ENCODE assay signal across 21 cellular contexts in genomic region chrX:32395878-32396277, GRCh38.
"Had no signal": no experiment of that assay in that cellular context is flagged by ENCODE, and none has a peak within 500 bp of the region (broad histone marks: within the 10 kb centered on the region; RNA-seq: fewer than 3 reads in every experiment).

No MANE protein-coding gene starts in this region.

- DNase-seq: hippocampal formation; kidney glomerular epithelial cell; left cardiac atrium; lower lobe of right lung; mammary epithelial cell; mesenchymal stem cell; naive B cell; natural killer cell; nephron progenitor cell; occipital lobe; psoas muscle; right lobe of liver; stimulated activated CD4-positive, alpha-beta T cell treated with anti-CD3 and anti-CD28 coated beads, Interleukin-4, amount 100 ng/mL, for 24 hours; stimulated activated naive CD4-positive, alpha-beta T cell; tibial artery; trophoblast cell; upper lobe of right lung had no signal

- FAIRE-seq: keratinocyte, urothelium cell line had no signal

- ATAC-seq: left cardiac atrium; left lobe of liver; lower lobe of right lung; natural killer cell; right lobe of liver; stimulated activated effector memory CD8-positive, alpha-beta T cell treated with anti-CD3 and anti-CD28 coated beads, Interleukin-12 subunit alpha, Interleukin-12 subunit beta, amount 100 ng/mL, for 72 hours; upper lobe of right lung had no signal
